Comparison of ENCODE assay signal across 1 cellular context in genomic region chr6:76275746-76276145, GRCh38.
TF ChIP-seq lines count a peak whose summit lies in the region.

No MANE protein-coding gene starts in this region.

TF ChIP-seq in WTC11, 78 proteins besides CTCF, POLR2A, EP300 and RAD21 (continued from another document):
- TF ChIP-seq, protein P1, sequence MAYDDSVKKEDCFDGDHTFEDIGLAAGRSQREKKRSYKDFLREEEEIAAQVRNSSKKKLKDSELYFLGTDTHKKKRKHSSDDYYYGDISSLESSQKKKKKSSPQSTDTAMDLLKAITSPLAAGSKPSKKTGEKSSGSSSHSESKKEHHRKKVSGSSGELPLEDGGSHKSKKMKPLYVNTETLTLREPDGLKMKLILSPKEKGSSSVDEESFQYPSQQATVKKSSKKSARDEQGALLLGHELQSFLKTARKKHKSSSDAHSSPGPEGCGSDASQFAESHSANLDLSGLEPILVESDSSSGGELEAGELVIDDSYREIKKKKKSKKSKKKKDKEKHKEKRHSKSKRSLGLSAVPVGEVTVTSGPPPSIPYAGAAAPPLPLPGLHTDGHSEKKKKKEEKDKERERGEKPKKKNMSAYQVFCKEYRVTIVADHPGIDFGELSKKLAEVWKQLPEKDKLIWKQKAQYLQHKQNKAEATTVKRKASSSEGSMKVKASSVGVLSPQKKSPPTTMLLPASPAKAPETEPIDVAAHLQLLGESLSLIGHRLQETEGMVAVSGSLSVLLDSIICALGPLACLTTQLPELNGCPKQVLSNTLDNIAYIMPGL (CRISPR knock-in tag; IDR thresholded peaks at IDR 0.05): no peak
- TF ChIP-seq ZNF396 (CRISPR knock-in tag; IDR thresholded peaks at IDR 0.05; ENCODE audit: borderline replicate concordance): no peak
- TF ChIP-seq MYBL2 (CRISPR knock-in tag; IDR thresholded peaks at IDR 0.05): no peak
